Comparison of ENCODE assay signal across 9 cellular contexts in the genomic region with DNA sequence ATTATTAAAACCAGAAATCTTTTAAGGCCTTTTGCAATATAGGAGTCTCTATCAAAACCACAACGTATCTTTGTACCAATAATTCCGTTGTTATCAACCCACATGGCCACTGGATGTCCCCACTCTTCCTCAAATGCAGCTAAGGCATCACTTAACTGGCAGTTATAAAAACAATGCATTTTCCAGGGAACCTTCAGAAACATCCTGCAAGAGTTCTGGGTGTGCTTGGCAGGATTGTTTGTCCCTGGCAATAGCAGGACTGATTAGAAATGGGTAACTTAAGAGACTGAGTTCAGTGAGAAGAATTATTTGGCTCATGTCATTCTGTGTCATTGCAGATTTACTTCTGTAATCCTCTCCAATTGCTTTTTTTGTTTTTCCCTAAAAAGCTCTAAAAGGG.
DNase-seq lines count a peak whose midpoint lies in the region; ATAC-seq and TF ChIP-seq lines count a peak whose summit lies in the region.
"Had no signal": no experiment of that assay in that cellular context is flagged by ENCODE, and none has a peak within 500 bp of the region (broad histone marks: within the 10 kb centered on the region; RNA-seq: fewer than 3 reads in every experiment).

No MANE protein-coding gene starts in this region.

- H3K27me3 ChIP-seq in HAP-1 (ENCODE audit: low read depth), result peaks cover 19% of the 10 kb centered on the region
- H3K27me3 ChIP-seq in breast epithelium, result no peaks in the 10 kb centered on the region
- H3K27me3 ChIP-seq in naive thymus-derived CD4-positive, alpha-beta T cell (ENCODE audit: control insufficient read depth in 2 of 2, insufficient read depth in 2 of 2, low read length in 2 of 2), result no peaks in the 10 kb centered on the region
- H3K27me3 ChIP-seq: suprapubic skin had no signal

- H3K4me3 ChIP-seq in HAP-1, result no peak overlapping the region
- H3K4me3 ChIP-seq in breast epithelium, result no peak overlapping the region
- H3K4me3 ChIP-seq in naive thymus-derived CD4-positive, alpha-beta T cell (ENCODE audit: low read length), result no peak overlapping the region
- H3K4me3 ChIP-seq: suprapubic skin had no signal

- H3K9me3 ChIP-seq in HAP-1 (no peaks in the 10 kb centered on the region), breast epithelium (no peaks in the 10 kb centered on the region)
- no peaks in the 10 kb centered on the region for H3K9me3 ChIP-seq in naive thymus-derived CD4-positive, alpha-beta T cell (ENCODE audit: control insufficient read depth in 2 of 3, low read length in 3 of 3)
- H3K9me3 ChIP-seq: suprapubic skin had no signal

- H3K4me1 ChIP-seq in HAP-1 (no peaks in the 10 kb centered on the region), breast epithelium (no peaks in the 10 kb centered on the region)
- no peaks in the 10 kb centered on the region for H3K4me1 ChIP-seq in naive thymus-derived CD4-positive, alpha-beta T cell (ENCODE audit: control insufficient read depth in 2 of 2, insufficient read depth in 2 of 2, low read length in 2 of 2)
- H3K4me1 ChIP-seq: suprapubic skin had no signal

- TF ChIP-seq CTCF in breast epithelium (IDR thresholded peaks at IDR 0.05), result peak in 2 of 3 donors; percentile 30 to 41

- H3K4me1 Mint-ChIP-seq in naive thymus-derived CD4-positive, alpha-beta T cell, result no peaks in the 10 kb centered on the region

- no peak overlapping the region for H3K27ac ChIP-seq in breast epithelium
- H3K27ac ChIP-seq in naive thymus-derived CD4-positive, alpha-beta T cell (ENCODE audit: low read depth, low read length), result no peak overlapping the region
- H3K27ac ChIP-seq: suprapubic skin had no signal

- intact Hi-C loops in breast epithelium (cut with DNase I; ENCODE audit: low total_unique reads), result no loop called here
- intact Hi-C loops in left colon (cut with DNase I, micrococcal nuclease), result loop anchor here in 1 of 2 donors (10.0 kb wide), 1 partner anchor 189 kb away; no protein-coding TSS in a partner anchor
- intact Hi-C loops in naive thymus-derived CD4-positive, alpha-beta T cell (cut with micrococcal nuclease), result no loop called here

- TF ChIP-seq POLR2A in breast epithelium (IDR thresholded peaks at IDR 0.05), result no peak

- H3K36me3 ChIP-seq in HAP-1 (replicated peaks) (no peaks in the 10 kb centered on the region), breast epithelium (no peaks in the 10 kb centered on the region)
- no peaks in the 10 kb centered on the region for H3K36me3 ChIP-seq in naive thymus-derived CD4-positive, alpha-beta T cell (ENCODE audit: control insufficient read depth in 2 of 3, insufficient read depth in 3 of 3, low read length in 3 of 3)
- H3K36me3 ChIP-seq: suprapubic skin had no signal

- POLR2A ChIA-PET in naive thymus-derived CD4-positive, alpha-beta T cell (lab: Charles Lee), result no interaction called here

- ATAC-seq in left colon (peak; percentile 91), HG02610 (IDR thresholded peaks at IDR 0.05; ENCODE audit: unreplicated experiment) (no peak)
- no peak for ATAC-seq in naive thymus-derived CD4-positive, alpha-beta T cell
- ATAC-seq in activated CD4-positive, CD25-positive, alpha-beta regulatory T cell treated with anti-CD3 and anti-CD28 coated beads, Interleukin-2, amount 50 U/mL, for 24 hours, result no peak

- H3K9me3 Mint-ChIP-seq in naive thymus-derived CD4-positive, alpha-beta T cell, result peaks cover 0 to 8% (median 0%) of the 10 kb centered on the region in 11 donors

- no peak overlapping the region for H3K27ac Mint-ChIP-seq in naive thymus-derived CD4-positive, alpha-beta T cell

- CTCF ChIA-PET in naive thymus-derived CD4-positive, alpha-beta T cell (lab: Charles Lee), result no interaction called here

- H3K27me3 Mint-ChIP-seq in naive thymus-derived CD4-positive, alpha-beta T cell, result peaks cover 0 to 6% (median 0%) of the 10 kb centered on the region in 5 donors

- DNase-seq in AG20443 (ENCODE audit: low spot score), result peak; percentile 66
- DNase-seq in HAP-1 (ENCODE audit: low spot score in 2 of 2), result peak; percentile 37 to 38
- peak; percentile 24 for DNase-seq in NCI-H345 treated with DMSO at 0.1 percent for 48 hours (lab: John Stamatoyannopoulos, UW; ENCODE audit: unreplicated experiment)
- DNase-seq in breast epithelium (ENCODE audit: low spot score in 2 of 2), result no peak
- peak in 1 of 2 donors; percentile 24 for DNase-seq in left colon
- DNase-seq in naive thymus-derived CD4-positive, alpha-beta T cell, result no peak

- no peak overlapping the region for H3K4me3 Mint-ChIP-seq in naive thymus-derived CD4-positive, alpha-beta T cell

- in situ Hi-C loops in HAP-1 (cut with MboI; ENCODE audit: low sequenced_read_pairs), result no loop called here

- no peaks in the 10 kb centered on the region for H3K36me3 Mint-ChIP-seq in naive thymus-derived CD4-positive, alpha-beta T cell

Comparison
In these comparisons a context has a peak if more than half of its experiments do, and no peak if none do; other contexts are left out.
1. DNase-seq: peak in AG20443 (single experiment), HAP-1 (2 of 2) and NCI-H345 treated with DMSO at 0.1 percent for 48 hours (single experiment); none in breast epithelium (0 of 2) and naive thymus-derived CD4-positive, alpha-beta T cell (0 of 9).